Comparison of ENCODE assay signal across 1 cellular context in the genomic region with DNA sequence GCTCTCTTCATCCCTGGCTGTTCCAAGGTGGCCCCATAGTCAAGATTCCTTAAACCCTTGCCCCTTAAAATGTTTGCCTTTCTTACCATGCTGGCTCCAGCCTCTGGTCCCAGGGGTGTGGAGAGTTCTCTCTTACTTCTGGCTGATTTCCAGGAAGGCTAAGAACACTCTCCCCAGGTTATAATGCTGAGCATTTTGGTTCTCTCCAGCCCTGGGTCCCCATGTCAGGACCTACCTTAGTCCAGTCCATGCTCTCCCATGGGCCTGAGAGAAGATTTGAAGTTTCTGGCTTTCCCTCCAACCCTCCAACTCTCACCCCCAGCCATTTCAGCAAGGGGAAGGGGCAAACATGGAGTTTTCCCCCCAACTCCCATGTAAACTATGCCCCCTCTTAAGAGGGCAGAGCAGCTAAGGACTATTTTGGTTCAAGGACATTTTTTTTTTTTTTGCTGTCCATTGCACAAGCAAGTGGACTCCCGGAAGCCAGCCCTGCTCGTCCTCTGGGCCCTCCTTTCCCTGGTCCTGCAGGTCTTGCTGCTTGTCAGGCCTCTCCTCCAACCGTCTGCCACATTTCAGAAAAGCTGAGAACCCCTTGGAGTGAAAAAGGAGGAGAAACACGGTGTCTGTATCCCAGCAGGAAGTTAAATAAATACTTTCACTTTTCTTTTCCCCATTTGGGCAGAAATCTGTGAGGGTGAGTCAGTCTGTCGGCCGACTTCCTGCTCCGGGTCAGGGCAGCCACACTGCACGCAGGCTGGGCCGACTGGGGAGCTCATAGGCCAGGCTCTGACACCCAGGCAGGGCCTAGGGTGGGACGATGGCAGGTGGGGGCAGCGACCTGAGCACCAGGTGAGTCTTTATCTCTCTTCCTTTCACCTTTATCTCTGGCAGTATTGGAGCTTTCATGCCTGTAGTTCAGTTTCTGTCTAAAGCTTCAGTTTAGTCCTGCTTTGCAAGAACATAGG.
TF ChIP-seq lines count a peak whose summit lies in the region.

A gene (plus strand): TSS at position 741 of the 965 bp plus-strand sequence. CDS start 77 bp downstream, at position 818.

TF ChIP-seq in SK-N-SH, 30 proteins besides CTCF, POLR2A, EP300 and RAD21 (continued from another document):
- TF ChIP-seq, protein P1, sequence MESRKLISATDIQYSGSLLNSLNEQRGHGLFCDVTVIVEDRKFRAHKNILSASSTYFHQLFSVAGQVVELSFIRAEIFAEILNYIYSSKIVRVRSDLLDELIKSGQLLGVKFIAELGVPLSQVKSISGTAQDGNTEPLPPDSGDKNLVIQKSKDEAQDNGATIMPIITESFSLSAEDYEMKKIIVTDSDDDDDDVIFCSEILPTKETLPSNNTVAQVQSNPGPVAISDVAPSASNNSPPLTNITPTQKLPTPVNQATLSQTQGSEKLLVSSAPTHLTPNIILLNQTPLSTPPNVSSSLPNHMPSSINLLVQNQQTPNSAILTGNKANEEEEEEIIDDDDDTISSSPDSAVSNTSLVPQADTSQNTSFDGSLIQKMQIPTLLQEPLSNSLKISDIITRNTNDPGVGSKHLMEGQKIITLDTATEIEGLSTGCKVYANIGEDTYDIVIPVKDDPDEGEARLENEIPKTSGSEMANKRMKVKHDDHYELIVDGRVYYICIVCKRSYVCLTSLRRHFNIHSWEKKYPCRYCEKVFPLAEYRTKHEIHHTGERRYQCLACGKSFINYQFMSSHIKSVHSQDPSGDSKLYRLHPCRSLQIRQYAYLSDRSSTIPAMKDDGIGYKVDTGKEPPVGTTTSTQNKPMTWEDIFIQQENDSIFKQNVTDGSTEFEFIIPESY (IDR thresholded peaks at IDR 0.05; ENCODE audit: borderline replicate concordance, low read depth) = peak; percentile 35; the same call in 1 of the 2 replicates
- 0 out of 2 replicates have a peak, but pooled peaks have one; percentile 44 for TF ChIP-seq SIN3A (IDR thresholded peaks at IDR 0.05; ENCODE audit: borderline replicate concordance, low read depth, low read length)
- TF ChIP-seq, protein P2, sequence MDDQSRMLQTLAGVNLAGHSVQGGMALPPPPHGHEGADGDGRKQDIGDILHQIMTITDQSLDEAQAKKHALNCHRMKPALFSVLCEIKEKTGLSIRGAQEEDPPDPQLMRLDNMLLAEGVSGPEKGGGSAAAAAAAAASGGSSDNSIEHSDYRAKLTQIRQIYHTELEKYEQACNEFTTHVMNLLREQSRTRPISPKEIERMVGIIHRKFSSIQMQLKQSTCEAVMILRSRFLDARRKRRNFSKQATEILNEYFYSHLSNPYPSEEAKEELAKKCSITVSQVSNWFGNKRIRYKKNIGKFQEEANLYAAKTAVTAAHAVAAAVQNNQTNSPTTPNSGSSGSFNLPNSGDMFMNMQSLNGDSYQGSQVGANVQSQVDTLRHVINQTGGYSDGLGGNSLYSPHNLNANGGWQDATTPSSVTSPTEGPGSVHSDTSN (IDR thresholded peaks at IDR 0.05) = peak; percentile 19; the same call in 1 of the 2 replicates
- peak; percentile 69 for TF ChIP-seq ELF1 (IDR thresholded peaks at IDR 0.05)
- TF ChIP-seq POLR2AphosphoS5 (IDR thresholded peaks at IDR 0.05; ENCODE audit: low read depth, low read length) = peak; percentile 71
- TF ChIP-seq, protein P3, sequence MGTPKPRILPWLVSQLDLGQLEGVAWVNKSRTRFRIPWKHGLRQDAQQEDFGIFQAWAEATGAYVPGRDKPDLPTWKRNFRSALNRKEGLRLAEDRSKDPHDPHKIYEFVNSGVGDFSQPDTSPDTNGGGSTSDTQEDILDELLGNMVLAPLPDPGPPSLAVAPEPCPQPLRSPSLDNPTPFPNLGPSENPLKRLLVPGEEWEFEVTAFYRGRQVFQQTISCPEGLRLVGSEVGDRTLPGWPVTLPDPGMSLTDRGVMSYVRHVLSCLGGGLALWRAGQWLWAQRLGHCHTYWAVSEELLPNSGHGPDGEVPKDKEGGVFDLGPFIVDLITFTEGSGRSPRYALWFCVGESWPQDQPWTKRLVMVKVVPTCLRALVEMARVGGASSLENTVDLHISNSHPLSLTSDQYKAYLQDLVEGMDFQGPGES (IDR thresholded peaks at IDR 0.05; ENCODE audit: low read depth, low read length) = no peak
- 0 out of 2 replicates have a peak, but pooled peaks have one; percentile 59 for TF ChIP-seq TAF1 (IDR thresholded peaks at IDR 0.05; ENCODE audit: borderline replicate concordance, low read depth, low read length)
